9 cellular contexts compared by ENCODE assay signal in genomic region chr6:37695857-37696219, GRCh38. TPM values are rescaled to one million over a fixed set of nuclear protein-coding genes. Genes with fewer than 3 reads are reported as not detected.
DNase-seq lines count a peak whose midpoint lies in the region; ATAC-seq and TF ChIP-seq lines count a peak whose summit lies in the region.
"Had no signal": no experiment of that assay in that cellular context is flagged by ENCODE, and none has a peak within 500 bp of the region (broad histone marks: within the 10 kb centered on the region; RNA-seq: fewer than 3 reads in every experiment).

No MANE protein-coding gene starts in this region.

- H3K36me3 ChIP-seq in spleen: no peaks in the 10 kb centered on the region

- no peak overlapping the region for H3K14ac ChIP-seq in H9 (ENCODE audit: insufficient read depth, low read length)

- H3K4me2 ChIP-seq in H9 (ENCODE audit: insufficient read depth, insufficient read length, low read length): peak overlapping the region; percentile 84

- no peaks in the 10 kb centered on the region for H4K20me1 ChIP-seq in H9 (ENCODE audit: control insufficient read depth, insufficient read depth, insufficient read length)

- H2BK15ac ChIP-seq in H9 (ENCODE audit: low read depth, low read length): no peak overlapping the region

- H3K27ac Mint-ChIP-seq in H9: no peak overlapping the region; a peak in 1 of 7 replicates
- H3K27ac Mint-ChIP-seq in glutamatergic neuron (ENCODE audit: unreplicated experiment): peak overlapping the region; percentile 99

- intact Hi-C loops in spleen (cut with DNase I; ENCODE audit: low total_unique reads): no loop called here

- H3K18ac ChIP-seq in H9 (ENCODE audit: insufficient read length, low read depth, low read length): no peak overlapping the region

- H3K23me2 ChIP-seq in H9 (ENCODE audit: insufficient read length, low read depth, low read length, poor library complexity, severe bottlenecking): peaks cover 19% of the 10 kb centered on the region

- H3K27me3 ChIP-seq in H9 (ENCODE audit: insufficient read depth, low read length): peaks cover 69% of the 10 kb centered on the region
- peaks cover 0 to 76% (median 50%) of the 10 kb centered on the region in 7 donors for H3K27me3 ChIP-seq in spleen (replicated peaks in 1 of 7)

- H2AFZ ChIP-seq in H9 (ENCODE audit: low read length): no peak overlapping the region

- no peaks in the 10 kb centered on the region for H3K79me2 ChIP-seq in H9 (ENCODE audit: insufficient read depth, low read length)

- no peak overlapping the region for H3T11ph ChIP-seq in H9 (ENCODE audit: low read length)

- H3K9ac ChIP-seq in H9 (ENCODE audit: extremely low read depth, insufficient read length, low read length): no peak overlapping the region

- no peak overlapping the region for H4K8ac ChIP-seq in H9 (replicated peaks; ENCODE audit: insufficient read length, low read depth, low read length)

- no peak overlapping the region for H2BK120ac ChIP-seq in H9 (ENCODE audit: low read depth, low read length, poor library complexity, severe bottlenecking)

- DNase-seq in H9 (no peak), glutamatergic neuron (no peak), spleen (no peak), 8988T (no peak), NCI-H2171 (lab: John Stamatoyannopoulos, UW) (no peak), NCI-H2196 (lab: John Stamatoyannopoulos, UW; ENCODE audit: unreplicated experiment) (no peak)
- DNase-seq: RPMI8226 had no signal

- H3K4me1 ChIP-seq in H9 (ENCODE audit: insufficient read depth, low read length) (no peaks in the 10 kb centered on the region), spleen (peaks cover 6 to 63% (median 46%) of the 10 kb centered on the region in 6 donors)

- no peak overlapping the region for H2AK5ac ChIP-seq in H9 (ENCODE audit: insufficient read length, low read length)

- no peak for TF ChIP-seq CTCF in H9 (conservative IDR thresholded peaks at IDR 0.05)
- TF ChIP-seq CTCF in WI38 (IDR thresholded peaks at IDR 0.05; ENCODE audit: low read depth, low read length): no peak
- no peak for TF ChIP-seq CTCF in glutamatergic neuron (IDR thresholded peaks at IDR 0.05; ENCODE audit: partially characterized antibody, unreplicated experiment)
- no peak for TF ChIP-seq CTCF in spleen (IDR thresholded peaks at IDR 0.05 in 8 of 11, conservative IDR thresholded peaks at IDR 0.05 in 3 of 11)

- H3K4me3 Mint-ChIP-seq in H9: peak overlapping the region; percentile 49 to 76
- peak overlapping the region; percentile 95 for H3K4me3 Mint-ChIP-seq in glutamatergic neuron (ENCODE audit: unreplicated experiment)

- H3K79me1 ChIP-seq in H9 (ENCODE audit: insufficient read depth, low read depth, low read length, poor library complexity, severe bottlenecking): no peaks in the 10 kb centered on the region

- H2BK20ac ChIP-seq in H9 (ENCODE audit: low read depth, low read length, poor library complexity, severe bottlenecking): no peak overlapping the region

- H3K9me3 ChIP-seq in H9 (ENCODE audit: control insufficient read depth, low read depth, low read length) (no peaks in the 10 kb centered on the region), spleen (no peaks in the 10 kb centered on the region)

- no peak overlapping the region for H3K56ac ChIP-seq in H9 (ENCODE audit: insufficient read length, low read depth, low read length)

- peaks cover 15 to 32% of the 10 kb centered on the region in 2 experiments for H3K4me1 Mint-ChIP-seq in H9
- H3K4me1 Mint-ChIP-seq in glutamatergic neuron (ENCODE audit: low read depth, unreplicated experiment): peaks cover 37% of the 10 kb centered on the region

- H3K27me3 Mint-ChIP-seq in H9 (ENCODE audit: low read depth): peaks cover 89% of the 10 kb centered on the region
- peaks cover 45% of the 10 kb centered on the region for H3K27me3 Mint-ChIP-seq in glutamatergic neuron (ENCODE audit: unreplicated experiment)

- no peak overlapping the region for H3K23ac ChIP-seq in H9 (ENCODE audit: insufficient read length, low read depth, low read length)

- H3K9me3 Mint-ChIP-seq in H9 (no peaks in the 10 kb centered on the region; a peak in 1 of 5 replicates), glutamatergic neuron (ENCODE audit: unreplicated experiment) (peaks cover 40% of the 10 kb centered on the region)

- H4K5ac ChIP-seq in H9 (ENCODE audit: insufficient read length, low read depth, low read length): no peak overlapping the region

- H3K4me3 ChIP-seq in WI38 (ENCODE audit: low read depth, low read length) (peak overlapping the region; percentile 73), spleen (peak overlapping the region; percentile 59 to 91 (median 69))

- H3K36me3 Mint-ChIP-seq in H9 (ENCODE audit: insufficient read depth in 1 of 3, low read depth in 3 of 3): peaks cover 0 to 2% (median 0%) of the 10 kb centered on the region in 3 experiments; a peak in 2 of 7 replicates
- H3K36me3 Mint-ChIP-seq in glutamatergic neuron (ENCODE audit: unreplicated experiment): peaks cover 7% of the 10 kb centered on the region

- H3K27ac ChIP-seq in H9 (ENCODE audit: insufficient read length, low read depth, low read length): no peak overlapping the region
- H3K27ac ChIP-seq in spleen: no peak overlapping the region

- no peak for ATAC-seq in GM18868 (IDR thresholded peaks at IDR 0.05; ENCODE audit: unreplicated experiment)

- no peak for TF ChIP-seq POLR2A in spleen (IDR thresholded peaks at IDR 0.05)

- no peak overlapping the region for H2BK5ac ChIP-seq in H9 (ENCODE audit: insufficient read length, low read length)

- no peak overlapping the region for H2BK12ac ChIP-seq in H9 (ENCODE audit: insufficient read length, low read depth, low read length)

- no peak overlapping the region for H3K4ac ChIP-seq in H9 (ENCODE audit: low read depth, low read length)

- no peak overlapping the region for H4K91ac ChIP-seq in H9 (ENCODE audit: insufficient read length, low read depth, low read length)

- no CpG with 5 or more reads among the region's 19 CpGs for WGBS in H9 (ENCODE audit: extremely low coverage, insufficient read length, low lambda C conversion rate)
- WGBS in spleen, 5 donors: 3 to 7% (median 4%) methylated on average over 19 of the region's 19 CpGs

RNA-seq across cellular contexts. Expression of gene MDGA1, which starts 1.8 kb away (rescaled TPM):
- total RNA-seq in H9 (2021): 0.15 and 0.28 TPM in 2 replicates
- total RNA-seq in glutamatergic neuron (ENCODE audit: unreplicated experiment): 908 TPM
- total RNA-seq in spleen: 10 to 100 TPM in 6 of 7 donors, 1 to 10 TPM in 1; 1.7 to 33.8 (median 12.0) TPM
- 1 to 10 TPM in 2 of 3 donors, under 1 TPM in 1; 0.51 to 2.9 (median 2.4) TPM for polyA plus RNA-seq in spleen

Comparison
In these comparisons a context has a peak if more than half of its experiments do, and no peak if none do; other contexts are left out.
1. RNA of gene MDGA1, which starts 1.8 kb away (total RNA-seq): 908 TPM in glutamatergic neuron (single experiment); 1.7 to 33.8 TPM in spleen and 0.15 to 0.28 TPM in H9; every median in the first group is over 10 times any median in the second.